Comparison of ENCODE assay signal across 8 cellular contexts in genomic region chr14:89915114-89915878, GRCh38. TPM values are rescaled to one million over a fixed set of nuclear protein-coding genes. Genes with fewer than 3 reads are reported as not detected.
DNase-seq lines count a peak whose midpoint lies in the region; ATAC-seq, FAIRE-seq and TF ChIP-seq lines count a peak whose summit lies in the region.

No MANE protein-coding gene starts in this region.

- ATAC-seq in GM21619 (IDR thresholded peaks at IDR 0.05; ENCODE audit: unreplicated experiment): no peak

- H3K27ac Mint-ChIP-seq in brain: peak overlapping the region in 4 of 5 experiments; percentile 6 to 82 (median 64)

- TF ChIP-seq CTCF in brain (conservative IDR thresholded peaks at IDR 0.05): peak; percentile 92 to 94

- FAIRE-seq in A204.1 (lab: Jason Lieb, UNC): peak; percentile 95
- peak; percentile 85 for FAIRE-seq in GM18507 (lab: Jason Lieb, UNC)

- no peaks in the 10 kb centered on the region for H3K27me3 Mint-ChIP-seq in brain

- DNase-seq in GM18507 (ENCODE audit: extremely low spot score, insufficient read length, low read depth) (peak; percentile 29), NCI-H2081 (lab: John Stamatoyannopoulos, UW) (peak; percentile 74 to 80), UCSD-AML1 (lab: John Stamatoyannopoulos, UW; ENCODE audit: unreplicated experiment) (peak; percentile 37), iris pigment epithelial cell (ENCODE audit: low read depth) (peak; percentile 78)
- DNase-seq in stimulated activated CD4-positive, alpha-beta T cell treated with anti-CD3 and anti-CD28 coated beads, Interleukin-1b, Interleukin-23, amount 100 ng/mL, for 4 hours (ENCODE audit: low read depth in 2 of 2): peak; percentile 26 to 54

- H3K4me3 Mint-ChIP-seq in brain: peak overlapping the region in 1 of 5 experiments; percentile 3

- H3K9me3 Mint-ChIP-seq in brain: no peaks in the 10 kb centered on the region

- peaks cover 48% of the 10 kb centered on the region for H3K4me1 Mint-ChIP-seq in brain

- no peaks in the 10 kb centered on the region for H3K36me3 Mint-ChIP-seq in brain

RNA-seq across cellular contexts. Expression of gene EFCAB11, which starts 39.2 kb away (rescaled TPM):
- polyA plus RNA-seq in brain (ENCODE audit: insufficient read depth, low read depth, low replicate concordance): 11.5 TPM

RNA-seq across cellular contexts. Expression of gene TDP1, which starts 40.4 kb away (rescaled TPM):
- 28.3 TPM for polyA plus RNA-seq in brain (ENCODE audit: insufficient read depth, low read depth, low replicate concordance)
